ENCODE assay signal across 30 cellular contexts in the genomic region with DNA sequence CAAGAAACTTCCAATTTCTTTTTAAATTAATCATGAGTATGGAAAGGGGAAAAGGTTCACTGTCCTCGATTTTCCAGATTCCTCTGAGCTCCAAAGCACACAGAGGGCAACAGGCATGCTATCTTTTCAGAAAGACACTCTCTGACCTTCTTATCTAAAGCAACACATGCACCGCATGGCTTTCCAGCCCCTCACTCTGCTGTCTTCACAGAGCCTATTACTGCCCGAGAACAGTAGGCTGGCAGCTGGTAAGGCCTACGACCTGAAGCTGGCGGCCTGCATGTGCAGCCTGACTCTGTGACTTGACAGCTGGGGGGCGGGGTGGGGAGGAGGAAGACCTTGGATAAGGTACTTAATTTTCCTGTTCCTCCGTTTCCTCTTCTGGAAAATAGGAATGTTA.
"Had no signal": no experiment of that assay in that cellular context is flagged by ENCODE, and none has a peak within 500 bp of the region (broad histone marks: within the 10 kb centered on the region; RNA-seq: fewer than 3 reads in every experiment).

No MANE protein-coding gene starts in this region.

- H3K4me1 Mint-ChIP-seq: activated B cell treated with CpG ODN at 0.5 μM for 24 hours; activated naive CD8-positive, alpha-beta T cell treated with anti-CD3 and anti-CD28 coated beads for 36 hours; stimulated activated naive B cell treated with anti-CD40 and anti-IgM and Interleukin-4, amounts not matched to agents 10 μg/mL and 1 μg/mL and 100 μg/mL, for 72 hours had no signal

- FAIRE-seq: kidney, TTC549 had no signal

- DNase-seq: activated B cell treated with CpG ODN at 0.5 μM for 24 hours; activated CD4-positive, alpha-beta T cell treated with anti-CD3 and anti-CD28 coated beads for 4 hours; activated CD4-positive, alpha-beta T cell treated with anti-CD3 and anti-CD28 coated beads, Interleukin-2, amount 50 U/mL, for 4 hours; activated CD8-positive, alpha-beta memory T cell treated with anti-CD3 and anti-CD28 coated beads for 24 hours; activated effector memory CD4-positive, alpha-beta T cell treated with anti-CD3 and anti-CD28 coated beads, Interleukin-2, amount 50 U/mL, for 16 hours; activated naive CD4-positive, alpha-beta T cell treated with anti-CD3 and anti-CD28 coated beads for 36 hours; activated naive CD8-positive, alpha-beta T cell treated with anti-CD3 and anti-CD28 coated beads for 36 hours; adrenal gland; aorta; body of pancreas; dorsolateral prefrontal cortex; effector memory CD4-positive, alpha-beta T cell; head of caudate nucleus; hippocampal formation; kidney; left colon; posterior cingulate gyrus; right cardiac atrium; stimulated activated CD4-positive, alpha-beta T cell treated with anti-CD3 and anti-CD28 coated beads, Interleukin-15, amount 100 ng/mL, for 24 hours; stimulated activated CD4-positive, alpha-beta T cell treated with anti-CD3 and anti-CD28 coated beads, Interleukin-2, amount 100 ng/mL, for 24 hours; stimulated activated naive B cell treated with anti-CD40 and anti-IgM and Interleukin-4, amounts not matched to agents 10 μg/mL and 1 μg/mL and 100 μg/mL, for 72 hours; stomach; thyroid gland had no signal

- ATAC-seq: body of pancreas; gastroesophageal sphincter; left colon; natural killer cell treated with Interleukin-12 subunit alpha and Interleukin-12 subunit beta and Interleukin-15 and Interleukin-18, amount 100 ng/mL, for 72 hours; right cardiac atrium; stimulated activated naive B cell treated with anti-CD40 and anti-IgM and Interleukin-4, amounts not matched to agents 10 μg/mL and 1 μg/mL and 100 μg/mL, for 72 hours had no signal

- H3K9me3 ChIP-seq: adrenal gland, body of pancreas, gastroesophageal sphincter, stomach, thyroid gland, upper lobe of left lung, vagina had no signal

- H3K27ac ChIP-seq: adrenal gland, body of pancreas, coronary artery, dorsolateral prefrontal cortex, gastroesophageal sphincter, stomach, thyroid gland, upper lobe of left lung, vagina had no signal

- H3K27me3 ChIP-seq: adrenal gland, body of pancreas, dorsolateral prefrontal cortex, gastroesophageal sphincter, stomach, thyroid gland, upper lobe of left lung, vagina had no signal

- H3K9me3 Mint-ChIP-seq: activated B cell treated with CpG ODN at 0.5 μM for 24 hours; activated naive CD4-positive, alpha-beta T cell treated with anti-CD3 and anti-CD28 coated beads for 36 hours; activated naive CD8-positive, alpha-beta T cell treated with anti-CD3 and anti-CD28 coated beads for 36 hours; activated T-helper 1 cell treated with anti-CD3 and anti-CD28 coated beads, Interleukin-12 subunit alpha, Interleukin-12 subunit beta, Interleukin-2, Interleukin-4 antibody, amounts not matched to agents 30 ng/mL and 10 ng/mL and 1 ng/mL, durations not matched to agents 14 hours and 24 hours and 36 hours; natural killer cell treated with Interleukin-12 subunit alpha and Interleukin-12 subunit beta and Interleukin-15 and Interleukin-18, amount 100 ng/mL, for 72 hours; stimulated activated naive B cell treated with anti-CD40 and anti-IgM and Interleukin-4, amounts not matched to agents 10 μg/mL and 1 μg/mL and 100 μg/mL, for 72 hours had no signal

- H3K27ac Mint-ChIP-seq: activated B cell treated with CpG ODN at 0.5 μM for 24 hours; activated naive CD4-positive, alpha-beta T cell treated with anti-CD3 and anti-CD28 coated beads for 36 hours; activated naive CD8-positive, alpha-beta T cell treated with anti-CD3 and anti-CD28 coated beads for 36 hours; activated T-helper 1 cell treated with anti-CD3 and anti-CD28 coated beads, Interleukin-12 subunit alpha, Interleukin-12 subunit beta, Interleukin-2, Interleukin-4 antibody, amounts not matched to agents 30 ng/mL and 10 ng/mL and 1 ng/mL, durations not matched to agents 14 hours and 24 hours and 36 hours; natural killer cell treated with Interleukin-12 subunit alpha and Interleukin-12 subunit beta and Interleukin-15 and Interleukin-18, amount 100 ng/mL, for 72 hours; stimulated activated naive B cell treated with anti-CD40 and anti-IgM and Interleukin-4, amounts not matched to agents 10 μg/mL and 1 μg/mL and 100 μg/mL, for 72 hours had no signal

- H3K4me1 ChIP-seq: adrenal gland, gastroesophageal sphincter, stomach, upper lobe of left lung, vagina had no signal

- H3K36me3 ChIP-seq: adrenal gland, gastroesophageal sphincter, stomach, thyroid gland, upper lobe of left lung, vagina had no signal

- H3K4me3 Mint-ChIP-seq: activated B cell treated with CpG ODN at 0.5 μM for 24 hours; activated naive CD4-positive, alpha-beta T cell treated with anti-CD3 and anti-CD28 coated beads for 36 hours; activated naive CD8-positive, alpha-beta T cell treated with anti-CD3 and anti-CD28 coated beads for 36 hours; activated T-helper 1 cell treated with anti-CD3 and anti-CD28 coated beads, Interleukin-12 subunit alpha, Interleukin-12 subunit beta, Interleukin-2, Interleukin-4 antibody, amounts not matched to agents 30 ng/mL and 10 ng/mL and 1 ng/mL, durations not matched to agents 14 hours and 24 hours and 36 hours; natural killer cell treated with Interleukin-12 subunit alpha and Interleukin-12 subunit beta and Interleukin-15 and Interleukin-18, amount 100 ng/mL, for 72 hours; stimulated activated naive B cell treated with anti-CD40 and anti-IgM and Interleukin-4, amounts not matched to agents 10 μg/mL and 1 μg/mL and 100 μg/mL, for 72 hours had no signal

- H3K4me3 ChIP-seq: adrenal gland, body of pancreas, coronary artery, dorsolateral prefrontal cortex, gastroesophageal sphincter, stomach, thyroid gland, upper lobe of left lung, vagina had no signal

- H3K36me3 Mint-ChIP-seq: activated naive CD8-positive, alpha-beta T cell treated with anti-CD3 and anti-CD28 coated beads for 36 hours; natural killer cell treated with Interleukin-12 subunit alpha and Interleukin-12 subunit beta and Interleukin-15 and Interleukin-18, amount 100 ng/mL, for 72 hours; stimulated activated naive B cell treated with anti-CD40 and anti-IgM and Interleukin-4, amounts not matched to agents 10 μg/mL and 1 μg/mL and 100 μg/mL, for 72 hours had no signal

- H3K27me3 Mint-ChIP-seq: activated B cell treated with CpG ODN at 0.5 μM for 24 hours; activated naive CD8-positive, alpha-beta T cell treated with anti-CD3 and anti-CD28 coated beads for 36 hours had no signal
